ENCODE assay signal across 18 cellular contexts in genomic region chr17:78996781-78997201, GRCh38. TPM values are rescaled to one million over a fixed set of nuclear protein-coding genes. Genes with fewer than 3 reads are reported as not detected.
A peak's percentile ranks its signal among the peaks of the same experiment; 100 is the strongest.
DNase-seq lines count a peak whose midpoint lies in the region; ATAC-seq and TF ChIP-seq lines count a peak whose summit lies in the region.
"Had no signal": no experiment of that assay in that cellular context is flagged by ENCODE, and none has a peak within 500 bp of the region (broad histone marks: within the 10 kb centered on the region; RNA-seq: fewer than 3 reads in every experiment).

No MANE protein-coding gene starts in this region.

- no peaks in the 10 kb centered on the region for H3K4me1 Mint-ChIP-seq in Caco-2 (ENCODE audit: low read depth, unreplicated experiment)

- H3K9me3 Mint-ChIP-seq in Caco-2 (ENCODE audit: unreplicated experiment): no peaks in the 10 kb centered on the region
- H3K9me3 Mint-ChIP-seq: memory B cell; T-helper 1 cell treated with Interleukin-12 subunit alpha and Interleukin-12 subunit beta and Interleukin-4 antibody, amounts not matched to agents 30 μg/mL and 1 μg/mL, for 36 hours had no signal

- H3K36me3 Mint-ChIP-seq in Caco-2 (ENCODE audit: insufficient read depth, unreplicated experiment): peaks cover 65% of the 10 kb centered on the region

- DNase-seq in HuH-7 (ENCODE audit: low spot score) (peak; percentile 13), body of pancreas (no peak), mesenteric fat pad (ENCODE audit: low spot score) (peak; percentile 73), substantia nigra (lab: John Stamatoyannopoulos, UW) (no peak), kidney tubule cell (ENCODE audit: low spot score) (no peak), Caco-2 (no peak)
- DNase-seq: activated CD4-positive, CD25-positive, alpha-beta regulatory T cell; activated gamma-delta T cell; BE2C; GDM1; NCI-H2029; SHP77 treated with DMSO at 0.1 percent for 48 hours; stimulated activated CD4-positive, alpha-beta T cell treated with anti-CD3 and anti-CD28 coated beads, Interleukin-4, amount 100 ng/mL, for 24 hours; stimulated activated CD8-positive, alpha-beta memory T cell treated with anti-CD3 and anti-CD28 coated beads, Interleukin-4, amount 100 ng/mL, for 48 hours had no signal

- H3K4me3 Mint-ChIP-seq in Caco-2 (ENCODE audit: unreplicated experiment): no peak overlapping the region
- H3K4me3 Mint-ChIP-seq: IgD-negative memory B cell; memory B cell; T-helper 1 cell treated with Interleukin-12 subunit alpha and Interleukin-12 subunit beta and Interleukin-4 antibody, amounts not matched to agents 30 μg/mL and 1 μg/mL, for 36 hours had no signal

- H3K27ac ChIP-seq in body of pancreas: peak overlapping the region in 3 of 4 donors; percentile 32 to 59 (median 58)
- peak overlapping the region; percentile 38 for H3K27ac ChIP-seq in substantia nigra (ENCODE audit: low read depth, low read length, poor library complexity, severe bottlenecking)
- H3K27ac ChIP-seq in gastroesophageal sphincter: peak overlapping the region in 1 of 4 donors; percentile 31

- H3K4me1 ChIP-seq in body of pancreas: peaks cover 15% of the 10 kb centered on the region
- H3K4me1 ChIP-seq in Caco-2: no peaks in the 10 kb centered on the region
- peaks cover 0 to 28% (median 0%) of the 10 kb centered on the region in 3 donors for H3K4me1 ChIP-seq in gastroesophageal sphincter

- H3K27ac Mint-ChIP-seq in Caco-2 (ENCODE audit: unreplicated experiment): no peak overlapping the region
- H3K27ac Mint-ChIP-seq: IgD-negative memory B cell; memory B cell; T-helper 1 cell treated with Interleukin-12 subunit alpha and Interleukin-12 subunit beta and Interleukin-4 antibody, amounts not matched to agents 30 μg/mL and 1 μg/mL, for 36 hours had no signal

- intact Hi-C loops in body of pancreas (cut with DNase I): no loop called here
- intact Hi-C loops in Caco-2 (cut with micrococcal nuclease; ENCODE audit: unreplicated experiment): no loop called here

- BruUV-seq in Caco-2 (replicated peaks; lab: Mats Ljungman, UMichigan): no TSS peak

- H3K27me3 Mint-ChIP-seq in Caco-2 (ENCODE audit: insufficient read depth, unreplicated experiment): no peaks in the 10 kb centered on the region
- H3K27me3 Mint-ChIP-seq: IgD-negative memory B cell, memory B cell had no signal

- no peak for TF ChIP-seq CTCF in body of pancreas (IDR thresholded peaks at IDR 0.05)
- TF ChIP-seq CTCF in Caco-2 (IDR thresholded peaks at IDR 0.05; ENCODE audit: insufficient read depth in 1 of 2, low read depth in 1 of 2, low read length in 1 of 2, severe bottlenecking in 1 of 2, unreplicated experiment in 1 of 2): no peak
- no peak for TF ChIP-seq CTCF in gastroesophageal sphincter (IDR thresholded peaks at IDR 0.05)

- whole genome bisulfite sequencing in body of pancreas, 2 donors: 94 to 95% methylated on average over 14 to 16 of the region's 16 CpGs
- 100% methylated on average over 1 to 2 of the region's 16 CpGs for WGBS in gastroesophageal sphincter (ENCODE audit: low coverage in 1 of 2), 2 donors

- H3K27me3 ChIP-seq in body of pancreas: no peaks in the 10 kb centered on the region
- H3K27me3 ChIP-seq in Caco-2 (replicated peaks; ENCODE audit: control insufficient read depth, insufficient read depth, low read length): no peaks in the 10 kb centered on the region
- H3K27me3 ChIP-seq in gastroesophageal sphincter: no peaks in the 10 kb centered on the region
- H3K27me3 ChIP-seq: BE2C had no signal

- H3K4me3 ChIP-seq in body of pancreas: no peak overlapping the region
- no peak overlapping the region for H3K4me3 ChIP-seq in Caco-2 (ENCODE audit: low read depth, low read length)
- no peak overlapping the region for H3K4me3 ChIP-seq in gastroesophageal sphincter

- CTCF ChIA-PET in Caco-2 (lab: Charles Lee): no interaction called here

- peaks cover 0 to 6% of the 10 kb centered on the region in 2 donors for H3K36me3 ChIP-seq in body of pancreas (replicated peaks in 1 of 2; ENCODE audit: insufficient read depth in 1 of 2, low read depth in 2 of 2)
- H3K36me3 ChIP-seq in Caco-2 (ENCODE audit: control insufficient read depth, insufficient read depth, low read length): 0 out of 2 replicates have a peak, but pooled peaks cover 4% of the 10 kb centered on the region
- H3K36me3 ChIP-seq in gastroesophageal sphincter: peaks cover 0 to 81% of the 10 kb centered on the region in 2 donors

- no peak for TF ChIP-seq EP300 in gastroesophageal sphincter (IDR thresholded peaks at IDR 0.05)

- no peak for ATAC-seq in body of pancreas
- no peak for ATAC-seq in gastroesophageal sphincter

- TF ChIP-seq POLR2A in body of pancreas (IDR thresholded peaks at IDR 0.05): no peak
- TF ChIP-seq POLR2A in gastroesophageal sphincter (IDR thresholded peaks at IDR 0.05): no peak

- POLR2A ChIA-PET in Caco-2 (lab: Charles Lee): interaction anchor here (1.0 kb wide), 1 partner anchor 13 kb away, joined by 4 read pairs; no protein-coding TSS in a partner anchor

- H3K9me3 ChIP-seq in body of pancreas (no peaks in the 10 kb centered on the region), Caco-2 (no peaks in the 10 kb centered on the region), gastroesophageal sphincter (no peaks in the 10 kb centered on the region)
- H3K9me3 ChIP-seq: BE2C had no signal

RNA-seq across cellular contexts. Expression of gene CANT1, which starts 12.8 kb away (rescaled TPM):
- total RNA-seq in body of pancreas (10 to 100 TPM; 12.5 to 17.5 TPM), mesenteric fat pad (37.9 TPM), Caco-2 (2022) (68.9 and 86.4 TPM in 2 replicates), gastroesophageal sphincter (10 to 100 TPM; 11.2 to 30.1 (median 21.6) TPM)

RNA-seq across cellular contexts. Expression of gene LGALS3BP, which starts 17.1 kb away (rescaled TPM):
- total RNA-seq in body of pancreas (100 to 1,000 TPM; 123 to 213 TPM), mesenteric fat pad (417 TPM), Caco-2 (2022) (65.4 and 68.1 TPM in 2 replicates), gastroesophageal sphincter (100 to 1,000 TPM; 101 to 260 (median 166) TPM)

RNA-seq across cellular contexts. Expression of gene C1QTNF1, which starts 27.2 kb away (rescaled TPM):
- total RNA-seq in body of pancreas (10 to 100 TPM in 1 of 2 donors, 1 to 10 TPM in 1; 8.3 to 50.1 TPM), mesenteric fat pad (563 TPM), Caco-2 (2022) (16.1 and 19.9 TPM in 2 replicates), gastroesophageal sphincter (10 to 100 TPM; 50.8 to 76.5 (median 72.3) TPM)

Comparison
In these comparisons a context has a peak if more than half of its experiments do, and no peak if none do; other contexts are left out.
1. DNase-seq: peak in HuH-7 (single experiment) and mesenteric fat pad (single experiment); none in body of pancreas (0 of 4), substantia nigra (0 of 49), kidney tubule cell (single experiment) and Caco-2 (0 of 2).